In genomic region chr11:88300888-88301477, GRCh38 we compare ENCODE assay signal across 9 cellular contexts. TPM values are rescaled to one million over a fixed set of nuclear protein-coding genes. Genes with fewer than 3 reads are reported as not detected.
DNase-seq lines count a peak whose midpoint lies in the region; ATAC-seq and TF ChIP-seq lines count a peak whose summit lies in the region.
"Had no signal": no experiment of that assay in that cellular context is flagged by ENCODE, and none has a peak within 500 bp of the region (broad histone marks: within the 10 kb centered on the region; RNA-seq: fewer than 3 reads in every experiment).

No MANE protein-coding gene starts in this region.

- no peaks in the 10 kb centered on the region for H3K27me3 ChIP-seq in lung (ENCODE audit: control insufficient read depth, insufficient read depth)

- DNase-seq in lung (ENCODE audit: low spot score): peak; percentile 56
- no peak for DNase-seq in hepatic stellate cell (ENCODE audit: low spot score)
- DNase-seq in pons (ENCODE audit: low spot score): no peak
- no peak for DNase-seq in CD1c-positive myeloid dendritic cell (ENCODE audit: extremely low spot score)
- no peak for DNase-seq in GM19238 (ENCODE audit: insufficient read length, low spot score)
- DNase-seq: OCI-M1 had no signal

- TF ChIP-seq CTCF in lung (IDR thresholded peaks at IDR 0.05; ENCODE audit: control extremely low read depth, extremely low read depth): no peak

- ATAC-seq in GM18517 (IDR thresholded peaks at IDR 0.05; ENCODE audit: unreplicated experiment): peak; percentile 88
- peak; percentile 72 for ATAC-seq in GM21619 (IDR thresholded peaks at IDR 0.05; ENCODE audit: unreplicated experiment)
- peak; percentile 76 for ATAC-seq in HG03520 (IDR thresholded peaks at IDR 0.05; ENCODE audit: unreplicated experiment)
- ATAC-seq in lung (ENCODE audit: insufficient read depth, low FRiP score): peak; percentile 75

- peak overlapping the region in 1 of 2 donors; percentile 71 for H3K27ac ChIP-seq in lung (ENCODE audit: low read depth in 1 of 2, low read length in 1 of 2)

- WGBS in lung, 2 donors: 66 to 88% methylated on average over 3 of the region's 3 CpGs

- H3K4me3 ChIP-seq in lung: no peak overlapping the region

- no peaks in the 10 kb centered on the region for H3K9me3 ChIP-seq in lung (ENCODE audit: control insufficient read depth in 2 of 2, insufficient read depth in 1 of 2, low read length in 1 of 2)

- H3K36me3 ChIP-seq in lung (ENCODE audit: control insufficient read depth in 2 of 2, insufficient read depth in 2 of 2, low read length in 2 of 2): peaks cover 0 to under 1% of the 10 kb centered on the region in 2 donors

- peaks cover 0 to 1% of the 10 kb centered on the region in 2 donors for H3K4me1 ChIP-seq in lung (ENCODE audit: control insufficient read depth in 2 of 2, insufficient read depth in 2 of 2, low read length in 2 of 2)

RNA-seq across cellular contexts. Expression of gene CTSC, which starts 36.6 kb away (rescaled TPM):
- total RNA-seq in lung: 100 to 1,000 TPM in 1 of 2 donors, 10 to 100 TPM in 1; 87.1 to 304 TPM
- polyA plus RNA-seq in lung: 100 to 1,000 TPM; 137 to 363 TPM
